In the genomic region with DNA sequence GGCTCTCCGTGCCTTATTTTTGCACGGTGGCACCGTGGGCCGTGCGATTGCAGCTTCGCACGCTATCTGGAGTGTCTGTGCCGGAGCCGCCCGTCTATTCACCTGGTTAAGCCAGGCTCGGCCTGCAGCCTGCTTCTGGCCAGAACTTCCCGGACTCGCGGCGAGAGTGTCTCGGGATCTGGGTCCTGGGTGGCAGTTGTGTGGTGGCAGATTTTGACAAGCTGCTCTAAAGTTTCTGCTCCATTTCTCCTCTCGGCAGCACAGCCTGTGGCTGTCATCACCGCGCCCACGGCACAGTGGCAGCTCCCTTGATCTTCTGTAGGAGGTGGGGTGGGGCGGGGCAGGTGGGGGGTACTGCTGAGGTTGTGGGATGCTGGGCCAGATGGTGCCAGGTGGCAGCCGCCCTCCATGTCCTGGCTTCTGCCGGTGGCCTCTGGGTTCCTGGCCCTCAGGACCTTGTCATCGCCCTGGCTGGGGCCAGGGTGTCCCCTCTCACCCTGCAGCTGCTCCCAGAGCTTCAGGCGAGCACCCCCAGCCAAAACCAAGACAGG, we compare ENCODE assay signal across 8 cellular contexts. TPM values are rescaled to one million over a fixed set of nuclear protein-coding genes. Genes with fewer than 3 reads are reported as not detected.
A peak's percentile ranks its signal among the peaks of the same experiment; 100 is the strongest.
DNase-seq lines count a peak whose midpoint lies in the region; TF ChIP-seq lines count a peak whose summit lies in the region.

No MANE protein-coding gene starts in this region.

- peaks cover 1% of the 10 kb centered on the region for H3K27me3 ChIP-seq in Caco-2 (replicated peaks; ENCODE audit: control insufficient read depth, insufficient read depth, low read length)
- no peaks in the 10 kb centered on the region for H3K27me3 ChIP-seq in adipocyte (replicated peaks; ENCODE audit: control insufficient read depth, insufficient read depth, low read length)

- H3K4me1 ChIP-seq in Caco-2 (peaks cover 31% of the 10 kb centered on the region), adipocyte (ENCODE audit: control insufficient read depth, insufficient read depth, low read length) (peaks cover 24% of the 10 kb centered on the region)

- no peaks in the 10 kb centered on the region for H3K9me3 Mint-ChIP-seq in Caco-2 (ENCODE audit: unreplicated experiment)

- H3K36me3 Mint-ChIP-seq in Caco-2 (ENCODE audit: insufficient read depth, unreplicated experiment), result no peaks in the 10 kb centered on the region

- H3K9ac ChIP-seq in adipocyte (ENCODE audit: low read length), result peak overlapping the region; percentile 91

- H3K27me3 Mint-ChIP-seq in Caco-2 (ENCODE audit: insufficient read depth, unreplicated experiment), result peaks cover 4% of the 10 kb centered on the region

- POLR2A ChIA-PET in Caco-2 (lab: Charles Lee), result no interaction called here

- H3K36me3 ChIP-seq in Caco-2 (ENCODE audit: control insufficient read depth, insufficient read depth, low read length) (no peaks in the 10 kb centered on the region), adipocyte (ENCODE audit: control insufficient read depth, insufficient read depth, low read length, severe bottlenecking) (no peaks in the 10 kb centered on the region)

- TF ChIP-seq CTCF in Caco-2 (IDR thresholded peaks at IDR 0.05; ENCODE audit: insufficient read depth in 1 of 2, low read depth in 1 of 2, low read length in 1 of 2, severe bottlenecking in 1 of 2, unreplicated experiment in 1 of 2), result no peak

- intact Hi-C loops in Caco-2 (cut with micrococcal nuclease; ENCODE audit: unreplicated experiment), result loop anchor here (2.0 to 5.0 kb wide), 3 partner anchors 34 to 224 kb away; partner anchors contain the start of gene SFSWAP

- H3K4me3 ChIP-seq in Caco-2 (ENCODE audit: low read depth, low read length) (peak overlapping the region; percentile 33), adipocyte (ENCODE audit: low read length) (peak overlapping the region; percentile 95)

- H3K27ac Mint-ChIP-seq in Caco-2 (ENCODE audit: unreplicated experiment), result no peak overlapping the region

- peak overlapping the region; percentile 72 for H3K4me3 Mint-ChIP-seq in Caco-2 (ENCODE audit: unreplicated experiment)

- CTCF ChIA-PET in Caco-2 (lab: Charles Lee), result interaction anchor here (0.8 to 1.5 kb wide), 4 partner anchors 36 to 727 kb away, joined by 3 to 11 read pairs (median 4); no protein-coding TSS in a partner anchor

- H3K4me1 Mint-ChIP-seq in Caco-2 (ENCODE audit: low read depth, unreplicated experiment), result no peaks in the 10 kb centered on the region

- no peak for DNase-seq in Caco-2
- DNase-seq in NCI-H1694 (lab: John Stamatoyannopoulos, UW), result peak; percentile 45
- peak; percentile 51 for DNase-seq in adipocyte (ENCODE audit: low read depth)
- DNase-seq in islet precursor cell, result peak; percentile 74
- DNase-seq in stimulated activated CD4-positive, alpha-beta T cell treated with anti-CD3 and anti-CD28 coated beads, Interleukin-4, amount 100 ng/mL, for 24 hours, result peak; percentile 27
- DNase-seq in NCI-H1930 (lab: John Stamatoyannopoulos, UW), result no peak
- no peak for DNase-seq in T-helper 9 cell
- DNase-seq in activated CD4-positive, CD25-positive, alpha-beta regulatory T cell treated with anti-CD3 and anti-CD28 coated beads, Interleukin-2, amount 50 U/mL, for 72 hours, result no peak

- BruUV-seq in Caco-2 (replicated peaks; lab: Mats Ljungman, UMichigan), result no TSS peak

- H3K9me3 ChIP-seq in Caco-2 (no peaks in the 10 kb centered on the region), adipocyte (ENCODE audit: control insufficient read depth, low read length) (no peaks in the 10 kb centered on the region)

RNA-seq across cellular contexts. Expression of gene MMP17, which starts 2.9 kb away (rescaled TPM):
- total RNA-seq in Caco-2 (2022), result 3.6 and 4.6 TPM in 2 replicates

Comparison
In these comparisons a context has a peak if more than half of its experiments do, and no peak if none do; other contexts are left out.
1. DNase-seq: peak in NCI-H1694 (single experiment), adipocyte (single experiment), islet precursor cell (single experiment) and stimulated activated CD4-positive, alpha-beta T cell treated with anti-CD3 and anti-CD28 coated beads, Interleukin-4, amount 100 ng/mL, for 24 hours (single experiment); none in Caco-2 (0 of 2), NCI-H1930 (0 of 2), T-helper 9 cell (single experiment) and activated CD4-positive, CD25-positive, alpha-beta regulatory T cell treated with anti-CD3 and anti-CD28 coated beads, Interleukin-2, amount 50 U/mL, for 72 hours (single experiment).